1 cellular context compared by ENCODE assay signal in the genomic region with DNA sequence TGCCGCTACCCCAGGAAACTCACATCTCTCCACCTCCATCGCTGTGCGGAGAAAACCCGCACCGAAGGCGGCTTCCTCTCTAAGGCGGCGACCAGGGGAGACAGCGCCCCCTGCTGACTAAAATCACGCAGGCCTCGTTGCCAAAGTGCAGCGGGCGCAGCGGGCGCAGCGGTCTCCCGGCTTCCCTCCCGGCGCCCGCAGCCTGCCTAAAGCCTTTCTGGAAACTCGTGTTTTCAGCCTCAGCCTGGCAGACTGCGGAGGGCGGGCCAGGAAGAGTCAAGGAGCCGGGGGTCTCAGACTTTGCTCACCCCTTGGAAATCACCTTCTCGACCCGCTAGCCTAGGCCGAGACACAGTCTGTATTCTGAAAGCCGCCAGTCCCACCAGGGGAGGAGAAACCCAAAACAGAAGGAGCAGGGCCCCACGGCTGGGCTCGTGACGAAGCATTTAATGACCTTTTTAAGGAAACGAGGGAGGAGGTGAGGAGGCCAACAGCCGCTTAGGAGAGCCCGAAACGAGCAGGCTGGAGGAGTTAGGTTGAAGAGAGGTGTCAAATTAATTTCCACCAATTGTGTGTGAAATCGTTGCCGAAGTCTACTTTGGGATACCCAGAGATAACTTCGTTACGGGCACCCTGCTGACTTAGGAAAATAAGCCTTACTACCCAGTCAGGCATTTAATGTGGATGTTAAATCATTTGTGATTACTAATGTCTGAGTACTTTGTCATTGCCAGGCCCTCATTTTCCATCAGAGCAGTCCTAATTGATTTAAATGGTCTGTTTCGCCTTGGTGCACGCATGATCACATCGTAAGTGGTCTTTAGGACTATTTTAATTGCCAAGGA.
TF ChIP-seq lines count a peak whose summit lies in the region.

No MANE protein-coding gene starts in this region.

TF ChIP-seq in HEK293, 187 proteins besides CTCF, POLR2A, EP300 and RAD21 (continued from another document):
- TF ChIP-seq TRIM28 (IDR thresholded peaks at IDR 0.05; ENCODE audit: borderline replicate concordance, low read length) (peak; percentile 83), OSR2 (tag by site-specific recombination; IDR thresholded peaks at IDR 0.05) (peak; percentile 91), ZNF580 (tag by site-specific recombination; IDR thresholded peaks at IDR 0.05) (peak; percentile 84), GLIS1 (tag by site-specific recombination; IDR thresholded peaks at IDR 0.05) (peak; percentile 78), ZNF112 (tag by site-specific recombination; IDR thresholded peaks at IDR 0.05) (no peak), ZNF664 (tag by site-specific recombination; IDR thresholded peaks at IDR 0.05) (peak; percentile 29; the same call in 1 of the 2 replicates), KLF8 (tag by site-specific recombination; IDR thresholded peaks at IDR 0.05) (peak; percentile 46; the same call in 1 of the 2 replicates), ZNF558 (tag by site-specific recombination; IDR thresholded peaks at IDR 0.05) (no peak), ZNF501 (tag by site-specific recombination; IDR thresholded peaks at IDR 0.05) (peak; percentile 77; the same call in 1 of the 2 replicates), SP2 (tag by site-specific recombination; IDR thresholded peaks at IDR 0.05) (0 out of 2 replicates have a peak, but pooled peaks have one; percentile 24), ZNF610 (tag by site-specific recombination; IDR thresholded peaks at IDR 0.05; ENCODE audit: borderline replicate concordance) (0 out of 2 replicates have a peak, but pooled peaks have one; percentile 39), ATF2 (tag by site-specific recombination; IDR thresholded peaks at IDR 0.05; ENCODE audit: low read depth) (peak; percentile 43; the same call in 1 of the 2 replicates), GLIS2 (tag by site-specific recombination; IDR thresholded peaks at IDR 0.05) (peak; percentile 69), SETDB1 (IDR thresholded peaks at IDR 0.05; ENCODE audit: insufficient read length, low read length) (peak; percentile 63), ZBTB8A (tag by site-specific recombination; IDR thresholded peaks at IDR 0.05) (peak; percentile 99), WT1 (tag by site-specific recombination; IDR thresholded peaks at IDR 0.05) (peak; percentile 91)
- TF ChIP-seq, protein P1, sequence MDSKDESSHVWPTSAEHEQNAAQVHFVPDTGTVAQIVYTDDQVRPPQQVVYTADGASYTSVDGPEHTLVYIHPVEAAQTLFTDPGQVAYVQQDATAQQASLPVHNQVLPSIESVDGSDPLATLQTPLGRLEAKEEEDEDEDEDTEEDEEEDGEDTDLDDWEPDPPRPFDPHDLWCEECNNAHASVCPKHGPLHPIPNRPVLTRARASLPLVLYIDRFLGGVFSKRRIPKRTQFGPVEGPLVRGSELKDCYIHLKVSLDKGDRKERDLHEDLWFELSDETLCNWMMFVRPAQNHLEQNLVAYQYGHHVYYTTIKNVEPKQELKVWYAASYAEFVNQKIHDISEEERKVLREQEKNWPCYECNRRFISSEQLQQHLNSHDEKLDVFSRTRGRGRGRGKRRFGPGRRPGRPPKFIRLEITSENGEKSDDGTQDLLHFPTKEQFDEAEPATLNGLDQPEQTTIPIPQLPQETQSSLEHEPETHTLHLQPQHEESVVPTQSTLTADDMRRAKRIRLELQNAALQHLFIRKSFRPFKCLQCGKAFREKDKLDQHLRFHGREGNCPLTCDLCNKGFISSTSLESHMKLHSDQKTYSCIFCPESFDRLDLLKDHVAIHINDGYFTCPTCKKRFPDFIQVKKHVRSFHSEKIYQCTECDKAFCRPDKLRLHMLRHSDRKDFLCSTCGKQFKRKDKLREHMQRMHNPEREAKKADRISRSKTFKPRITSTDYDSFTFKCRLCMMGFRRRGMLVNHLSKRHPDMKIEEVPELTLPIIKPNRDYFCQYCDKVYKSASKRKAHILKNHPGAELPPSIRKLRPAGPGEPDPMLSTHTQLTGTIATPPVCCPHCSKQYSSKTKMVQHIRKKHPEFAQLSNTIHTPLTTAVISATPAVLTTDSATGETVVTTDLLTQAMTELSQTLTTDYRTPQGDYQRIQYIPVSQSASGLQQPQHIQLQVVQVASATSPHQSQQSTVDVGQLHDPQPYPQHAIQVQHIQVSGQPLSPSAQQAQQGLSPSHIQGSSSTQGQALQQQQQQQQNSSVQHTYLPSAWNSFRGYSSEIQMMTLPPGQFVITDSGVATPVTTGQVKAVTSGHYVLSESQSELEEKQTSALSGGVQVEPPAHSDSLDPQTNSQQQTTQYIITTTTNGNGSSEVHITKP (tag by site-specific recombination; IDR thresholded peaks at IDR 0.05), result peak; percentile 64; the same call in 1 of the 2 replicates
- TF ChIP-seq, protein P2, sequence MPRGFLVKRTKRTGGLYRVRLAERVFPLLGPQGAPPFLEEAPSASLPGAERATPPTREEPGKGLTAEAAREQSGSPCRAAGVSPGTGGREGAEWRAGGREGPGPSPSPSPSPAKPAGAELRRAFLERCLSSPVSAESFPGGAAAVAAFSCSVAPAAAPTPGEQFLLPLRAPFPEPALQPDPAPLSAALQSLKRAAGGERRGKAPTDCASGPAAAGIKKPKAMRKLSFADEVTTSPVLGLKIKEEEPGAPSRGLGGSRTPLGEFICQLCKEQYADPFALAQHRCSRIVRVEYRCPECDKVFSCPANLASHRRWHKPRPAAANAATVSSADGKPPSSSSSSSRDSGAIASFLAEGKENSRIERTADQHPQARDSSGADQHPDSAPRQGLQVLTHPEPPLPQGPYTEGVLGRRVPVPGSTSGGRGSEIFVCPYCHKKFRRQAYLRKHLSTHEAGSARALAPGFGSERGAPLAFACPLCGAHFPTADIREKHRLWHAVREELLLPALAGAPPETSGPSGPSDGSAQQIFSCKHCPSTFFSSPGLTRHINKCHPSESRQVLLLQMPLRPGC (tag by site-specific recombination; IDR thresholded peaks at IDR 0.05), result peak; percentile 75
